In the genomic region with DNA sequence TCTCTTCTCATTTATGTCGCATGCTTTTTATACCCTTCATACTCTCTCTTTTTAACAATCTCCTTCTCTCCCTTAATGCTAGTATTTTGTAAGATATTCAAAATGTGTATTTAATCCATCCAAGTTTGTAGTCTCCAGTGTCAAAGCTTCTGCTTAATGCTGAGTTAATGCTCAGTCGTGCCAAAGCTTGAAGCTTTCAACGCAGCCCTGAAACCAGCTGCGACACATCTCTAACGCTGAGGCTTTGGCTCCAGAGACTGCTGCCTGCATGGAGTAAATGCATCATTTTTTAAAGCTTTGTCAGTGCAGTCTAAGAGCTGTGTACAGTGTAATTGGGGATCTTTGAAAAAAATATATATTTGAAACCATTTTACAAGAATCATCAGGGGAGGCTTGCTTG, we compare ENCODE assay signal across 23 cellular contexts.
DNase-seq lines count a peak whose midpoint lies in the region; ATAC-seq, FAIRE-seq and TF ChIP-seq lines count a peak whose summit lies in the region.
"Had no signal": no experiment of that assay in that cellular context is flagged by ENCODE, and none has a peak within 500 bp of the region (broad histone marks: within the 10 kb centered on the region; RNA-seq: fewer than 3 reads in every experiment).

No MANE protein-coding gene starts in this region.

- H3K27me3 ChIP-seq in left lung (peaks cover 0 to 15% of the 10 kb centered on the region in 2 donors), smooth muscle cell (ENCODE audit: low read depth) (no peaks in the 10 kb centered on the region)

- H3K36me3 ChIP-seq in left lung (no peaks in the 10 kb centered on the region), smooth muscle cell (ENCODE audit: low read depth) (no peaks in the 10 kb centered on the region), kidney (ENCODE audit: control insufficient read depth in 1 of 2, insufficient read depth in 2 of 2, low read length in 2 of 2) (no peaks in the 10 kb centered on the region)
- H3K36me3 ChIP-seq: spleen had no signal

- FAIRE-seq in kidney (lab: Jason Lieb, UNC): no peak
- FAIRE-seq: bronchial epithelial cell, endometrium, urothelium cell line had no signal

- H3K27ac ChIP-seq in left lung (no peak overlapping the region), smooth muscle cell (ENCODE audit: low read depth) (no peak overlapping the region), kidney (ENCODE audit: low read depth in 2 of 2, low read length in 2 of 2) (no peak overlapping the region)

- no peaks in the 10 kb centered on the region for H3K9me3 ChIP-seq in left lung
- no peaks in the 10 kb centered on the region for H3K9me3 ChIP-seq in smooth muscle cell (replicated peaks; ENCODE audit: low read depth)
- no peaks in the 10 kb centered on the region for H3K9me3 ChIP-seq in kidney (ENCODE audit: control insufficient read depth in 1 of 2, low read length in 2 of 2)
- H3K9me3 ChIP-seq: spleen had no signal

- H3F3A ChIP-seq in smooth muscle cell (ENCODE audit: low read depth): no peaks in the 10 kb centered on the region

- no peaks in the 10 kb centered on the region for H3K79me2 ChIP-seq in smooth muscle cell (ENCODE audit: low read depth)

- no peak overlapping the region for H2AFZ ChIP-seq in smooth muscle cell (ENCODE audit: low read depth)

- no peak overlapping the region for H3K9ac ChIP-seq in smooth muscle cell (ENCODE audit: low read depth)
- no peak overlapping the region for H3K9ac ChIP-seq in kidney (ENCODE audit: low read length in 2 of 2)

- H3K4me3 ChIP-seq in cardiac fibroblast (replicated peaks in 1 of 2; ENCODE audit: low read depth in 2 of 2, low read length in 2 of 2) (no peak overlapping the region), left lung (no peak overlapping the region), smooth muscle cell (no peak overlapping the region), kidney (ENCODE audit: low read length in 2 of 2) (no peak overlapping the region)
- H3K4me3 ChIP-seq: spleen had no signal

- H3K4me1 ChIP-seq in left lung (peaks cover 0 to 6% of the 10 kb centered on the region in 2 donors), smooth muscle cell (ENCODE audit: low read depth) (peaks cover 10% of the 10 kb centered on the region), kidney (ENCODE audit: control insufficient read depth in 1 of 2, insufficient read depth in 1 of 2, low read depth in 1 of 2, low read length in 2 of 2) (no peaks in the 10 kb centered on the region)

- intact Hi-C loops in Right ventricle myocardium superior (cut with DNase I): no loop called here
- intact Hi-C loops in left lung (cut with DNase I): no loop called here
- intact Hi-C loops in kidney (cut with DNase I): no loop called here

- H4K20me1 ChIP-seq in smooth muscle cell (ENCODE audit: low read depth): no peaks in the 10 kb centered on the region

- H3K4me2 ChIP-seq in smooth muscle cell: peak overlapping the region; percentile 37

- no peak for TF ChIP-seq CTCF in cardiac fibroblast (IDR thresholded peaks at IDR 0.05; ENCODE audit: low read depth, low read length)
- no peak for TF ChIP-seq CTCF in left lung (IDR thresholded peaks at IDR 0.05)
- no peak for TF ChIP-seq CTCF in smooth muscle cell (IDR thresholded peaks at IDR 0.05; ENCODE audit: borderline replicate concordance, insufficient read depth, poor library complexity, severe bottlenecking)
- no peak for TF ChIP-seq CTCF in kidney (IDR thresholded peaks at IDR 0.05; ENCODE audit: borderline replicate concordance, extremely low read depth, insufficient read depth)

- ATAC-seq in Right ventricle myocardium superior (ENCODE audit: poor library complexity): peak; percentile 95
- peak; percentile 47 for ATAC-seq in left lung
- ATAC-seq in HG03135 (IDR thresholded peaks at IDR 0.05; ENCODE audit: unreplicated experiment): no peak
- ATAC-seq: activated T-cell treated with anti-CD3 and anti-CD28 coated beads, Interleukin-2, amount 50 U/mL, for 72 hours; stimulated activated naive B cell treated with anti-CD40 and anti-IgM and Interleukin-4, amounts not matched to agents 10 μg/mL and 1 μg/mL and 100 μg/mL, for 72 hours had no signal

- peak; percentile 46 to 83 for DNase-seq in cardiac fibroblast (ENCODE audit: low read depth in 2 of 2)
- peak; percentile 69 for DNase-seq in Right ventricle myocardium superior
- DNase-seq in left lung: peak in 1 of 2 donors; percentile 57
- DNase-seq in smooth muscle cell (lab: John Stamatoyannopoulos, UW; ENCODE audit: unreplicated experiment): peak; percentile 1
- DNase-seq in kidney: no peak
- no peak for DNase-seq in iPS-NIHi11 (ENCODE audit: low spot score)
- DNase-seq: activated CD4-positive, alpha-beta T cell treated with anti-CD3 and anti-CD28 coated beads for 48 hours; activated naive CD4-positive, alpha-beta T cell treated with anti-CD3 and anti-CD28 coated beads, Interleukin-2, amount 10 ng/mL, durations not matched to agents 7 days and 5 days; activated T-cell treated with anti-CD3 and anti-CD28 coated beads, Interleukin-2, amount 50 U/mL, for 72 hours; amniotic stem cell; CD4-positive, CD25-positive, alpha-beta regulatory T cell; dermis blood vessel endothelial cell; DMS 273 treated with DMSO at 0.1 percent for 48 hours; NCI-H1092 treated with DMSO at 0.1 percent for 48 hours; NCI-H187 treated with DMSO at 0.1 percent for 48 hours; NCI-H2227 treated with DMSO at 0.1 percent for 48 hours; spleen; stimulated activated CD4-positive, alpha-beta T cell treated with anti-CD3 and anti-CD28 coated beads, Interleukin-2, amount 100 ng/mL, for 48 hours; stimulated activated naive B cell treated with anti-CD40 and anti-IgM and Interleukin-4, amounts not matched to agents 10 μg/mL and 1 μg/mL and 100 μg/mL, for 72 hours had no signal

- WGBS in smooth muscle cell (ENCODE audit: low lambda C conversion rate): 33% methylated on average over 5 of the region's 5 CpGs

Comparison
In these comparisons a context has a peak if more than half of its experiments do, and no peak if none do; other contexts are left out.
1. DNase-seq: peak in cardiac fibroblast (2 of 2), Right ventricle myocardium superior (single experiment) and smooth muscle cell (single experiment); none in kidney (single experiment) and iPS-NIHi11 (single experiment).